Comparison of ENCODE assay signal across 8 cellular contexts in genomic region chr2:163983911-163984310, GRCh38.
"Had no signal": no experiment of that assay in that cellular context is flagged by ENCODE, and none has a peak within 500 bp of the region (broad histone marks: within the 10 kb centered on the region; RNA-seq: fewer than 3 reads in every experiment).

No MANE protein-coding gene starts in this region.

- DNase-seq: GM23248, GOT3, H9, HCEC 1CT, IMR-90, KG1 had no signal

- H3K4me3 Mint-ChIP-seq: H9 had no signal

- H2AFZ ChIP-seq: GM23248 had no signal

- H3K9me3 Mint-ChIP-seq: H9 had no signal

- H3K27ac Mint-ChIP-seq: H9 had no signal

- H3K4me3 ChIP-seq: GM23248, K562 had no signal

- H3K4me1 Mint-ChIP-seq: H9 had no signal

- FAIRE-seq: K562 had no signal

- ATAC-seq: K562 had no signal

- H3K27ac ChIP-seq: GM23248, HL-60 had no signal

- H3K9ac ChIP-seq: GM23248 had no signal
